22 cellular contexts compared by ENCODE assay signal in genomic region chr12:40254455-40255085, GRCh38. TPM values are rescaled to one million over a fixed set of nuclear protein-coding genes. Genes with fewer than 3 reads are reported as not detected.
DNase-seq lines count a peak whose midpoint lies in the region; ATAC-seq and TF ChIP-seq lines count a peak whose summit lies in the region.
"Had no signal": no experiment of that assay in that cellular context is flagged by ENCODE, and none has a peak within 500 bp of the region (broad histone marks: within the 10 kb centered on the region; RNA-seq: fewer than 3 reads in every experiment).

No MANE protein-coding gene starts in this region.

- H3K27me3 Mint-ChIP-seq in H9 (ENCODE audit: low read depth) (no peaks in the 10 kb centered on the region), CD14-positive monocyte (ENCODE audit: low read depth in 3 of 3) (peaks cover 0 to 2% (median 0%) of the 10 kb centered on the region in 3 donors)
- H3K27me3 Mint-ChIP-seq: CD4-positive, CD25-positive, alpha-beta regulatory T cell had no signal

- H4K91ac ChIP-seq in H9 (ENCODE audit: insufficient read length, low read depth, low read length), result no peak overlapping the region

- H3K18ac ChIP-seq in H9 (ENCODE audit: insufficient read length, low read depth, low read length), result no peak overlapping the region

- no peak overlapping the region for H3K9ac ChIP-seq in H9 (ENCODE audit: extremely low read depth, insufficient read length, low read length)

- WGBS in H9 (ENCODE audit: extremely low coverage, insufficient read length, low lambda C conversion rate), result no CpG with 5 or more reads among the region's 5 CpGs
- 71 to 74% methylated on average over 5 of the region's 5 CpGs for WGBS in esophagus squamous epithelium, 2 donors

- H3K23me2 ChIP-seq in H9 (ENCODE audit: insufficient read length, low read depth, low read length, poor library complexity, severe bottlenecking), result no peaks in the 10 kb centered on the region

- H2BK15ac ChIP-seq in H9 (ENCODE audit: low read depth, low read length), result no peak overlapping the region

- no peak overlapping the region for H4K8ac ChIP-seq in H9 (replicated peaks; ENCODE audit: insufficient read length, low read depth, low read length)

- H2AK5ac ChIP-seq in H9 (ENCODE audit: insufficient read length, low read length), result no peak overlapping the region

- no peak overlapping the region for H2BK20ac ChIP-seq in H9 (ENCODE audit: low read depth, low read length, poor library complexity, severe bottlenecking)

- no peak overlapping the region for H2BK120ac ChIP-seq in H9 (ENCODE audit: low read depth, low read length, poor library complexity, severe bottlenecking)

- H3K4me1 Mint-ChIP-seq in H9 (peaks cover 0 to 4% of the 10 kb centered on the region in 2 experiments; a peak in 1 of 4 replicates), CD14-positive monocyte (no peaks in the 10 kb centered on the region)
- H3K4me1 Mint-ChIP-seq: CD4-positive, CD25-positive, alpha-beta regulatory T cell had no signal

- peak overlapping the region; percentile 3 for H2AFZ ChIP-seq in H9 (ENCODE audit: low read length)

- TF ChIP-seq POLR2A in esophagus squamous epithelium (IDR thresholded peaks at IDR 0.05) (no peak), gastrocnemius medialis (IDR thresholded peaks at IDR 0.05) (no peak)

- no peak overlapping the region for H3T11ph ChIP-seq in H9 (ENCODE audit: low read length)

- H3K36me3 ChIP-seq in esophagus squamous epithelium, result peaks cover 0 to 61% (median 8%) of the 10 kb centered on the region in 3 donors
- H3K36me3 ChIP-seq in gastrocnemius medialis, result peaks cover 0 to 12% of the 10 kb centered on the region in 2 donors

- no peak overlapping the region for H3K14ac ChIP-seq in H9 (ENCODE audit: insufficient read depth, low read length)

- H3K9me3 Mint-ChIP-seq in H9, result 0 out of 5 replicates have a peak, but pooled peaks cover 0 to 5% of the 10 kb centered on the region in 2 experiments
- peaks cover 0 to 3% (median 0%) of the 10 kb centered on the region in 7 donors for H3K9me3 Mint-ChIP-seq in CD14-positive monocyte

- intact Hi-C loops in esophagus squamous epithelium (cut with DNase I) (no loop called here), CD14-positive monocyte (cut with micrococcal nuclease) (no loop called here), gastrocnemius medialis (cut with DNase I; ENCODE audit: low total_unique reads) (no loop called here)

- no peaks in the 10 kb centered on the region for H4K20me1 ChIP-seq in H9 (ENCODE audit: control insufficient read depth, insufficient read depth, insufficient read length)

- no peak overlapping the region for H3K56ac ChIP-seq in H9 (ENCODE audit: insufficient read length, low read depth, low read length)

- no peak overlapping the region for H4K5ac ChIP-seq in H9 (ENCODE audit: insufficient read length, low read depth, low read length)

- TF ChIP-seq CTCF in H9 (conservative IDR thresholded peaks at IDR 0.05) (no peak), esophagus squamous epithelium (IDR thresholded peaks at IDR 0.05) (no peak), CD14-positive monocyte (IDR thresholded peaks at IDR 0.05) (no peak), gastrocnemius medialis (IDR thresholded peaks at IDR 0.05 in 4 of 5, conservative IDR thresholded peaks at IDR 0.05 in 1 of 5) (no peak)

- no peak overlapping the region for H3K27ac ChIP-seq in H9 (ENCODE audit: insufficient read length, low read depth, low read length)
- peak overlapping the region; percentile 35 to 64 (median 52) for H3K27ac ChIP-seq in esophagus squamous epithelium
- no peak overlapping the region for H3K27ac ChIP-seq in gastrocnemius medialis
- H3K27ac ChIP-seq: RWPE1 had no signal

- H3K79me2 ChIP-seq in H9 (ENCODE audit: insufficient read depth, low read length), result no peaks in the 10 kb centered on the region

- no peak overlapping the region for H2BK12ac ChIP-seq in H9 (ENCODE audit: insufficient read length, low read depth, low read length)

- H3K27me3 ChIP-seq in H9 (ENCODE audit: insufficient read depth, low read length) (no peaks in the 10 kb centered on the region), esophagus squamous epithelium (no peaks in the 10 kb centered on the region), gastrocnemius medialis (no peaks in the 10 kb centered on the region)

- H3K36me3 Mint-ChIP-seq in H9 (ENCODE audit: insufficient read depth in 1 of 3, low read depth in 3 of 3), result no peaks in the 10 kb centered on the region
- H3K36me3 Mint-ChIP-seq in CD14-positive monocyte, result peaks cover 87 to 98% of the 10 kb centered on the region in 2 donors
- H3K36me3 Mint-ChIP-seq: CD4-positive, CD25-positive, alpha-beta regulatory T cell had no signal

- H3K23ac ChIP-seq in H9 (ENCODE audit: insufficient read length, low read depth, low read length), result no peak overlapping the region

- peak; percentile 6 for DNase-seq in AG20443 (ENCODE audit: low spot score)
- DNase-seq in H9, result no peak
- peak; percentile 64 for DNase-seq in SW480 (ENCODE audit: low spot score)
- no peak for DNase-seq in esophagus squamous epithelium (lab: John Stamatoyannopoulos, UW)
- no peak for DNase-seq in CD14-positive monocyte (ENCODE audit: low spot score)
- no peak for DNase-seq in gastrocnemius medialis
- DNase-seq: CD4-positive, CD25-positive, alpha-beta regulatory T cell; GOT3; MV-4-11; NCI-H1105; NCI-H1436 treated with DMSO at 0.1 percent for 48 hours; NCI-H187 treated with DMSO at 0.1 percent for 48 hours; NCI-H2107; NCI-H82; NK-92 treated with Interleukin-12 subunit alpha and Interleukin-12 subunit beta, amount 100 ng/mL, for 24 hours; SHP77; T-helper 1 cell had no signal

- no peak overlapping the region for H3K4me3 Mint-ChIP-seq in H9
- no peak overlapping the region for H3K4me3 Mint-ChIP-seq in CD14-positive monocyte
- H3K4me3 Mint-ChIP-seq: CD4-positive, CD25-positive, alpha-beta regulatory T cell had no signal

- no peak overlapping the region for H3K4me3 ChIP-seq in esophagus squamous epithelium
- H3K4me3 ChIP-seq in gastrocnemius medialis, result no peak overlapping the region
- H3K4me3 ChIP-seq: K562 had no signal

- H3K27ac Mint-ChIP-seq in H9 (no peak overlapping the region; a peak in 2 of 7 replicates), CD14-positive monocyte (no peak overlapping the region)
- H3K27ac Mint-ChIP-seq: CD4-positive, CD25-positive, alpha-beta regulatory T cell had no signal

- H3K9me3 ChIP-seq in H9 (ENCODE audit: control insufficient read depth, low read depth, low read length), result no peaks in the 10 kb centered on the region
- H3K9me3 ChIP-seq in esophagus squamous epithelium, result no peaks in the 10 kb centered on the region
- no peaks in the 10 kb centered on the region for H3K9me3 ChIP-seq in gastrocnemius medialis

- ATAC-seq in gastrocnemius medialis, result no peak
- no peak for ATAC-seq in HG02642 (IDR thresholded peaks at IDR 0.05; ENCODE audit: poor library complexity, unreplicated experiment)
- ATAC-seq: K562, Panc1 had no signal

- no peak overlapping the region for H3K4me2 ChIP-seq in H9 (ENCODE audit: insufficient read depth, insufficient read length, low read length)

- no peaks in the 10 kb centered on the region for H3K4me1 ChIP-seq in H9 (ENCODE audit: insufficient read depth, low read length)
- peaks cover 0 to 21% (median 5%) of the 10 kb centered on the region in 3 donors for H3K4me1 ChIP-seq in esophagus squamous epithelium
- no peaks in the 10 kb centered on the region for H3K4me1 ChIP-seq in gastrocnemius medialis

- no peak overlapping the region for H3K4ac ChIP-seq in H9 (ENCODE audit: low read depth, low read length)

- H3K79me1 ChIP-seq in H9 (ENCODE audit: insufficient read depth, low read depth, low read length, poor library complexity, severe bottlenecking), result no peaks in the 10 kb centered on the region

- in situ Hi-C loops in gastrocnemius medialis (cut with MboI; ENCODE audit: low sequenced_read_pairs in 4 of 4), result no loop called here

- no peak overlapping the region for H2BK5ac ChIP-seq in H9 (ENCODE audit: insufficient read length, low read length)

RNA-seq across cellular contexts. Expression of gene LRRK2, which starts 29.8 kb away (rescaled TPM):
- 0.11 and 0.17 TPM in 2 replicates for total RNA-seq in H9 (2021)
- total RNA-seq in esophagus squamous epithelium, result 10 to 100 TPM; 10.9 to 21.4 (median 13.4) TPM
- polyA plus RNA-seq in CD14-positive monocyte, result 10 to 100 TPM; 47.7 to 47.9 TPM
- total RNA-seq in gastrocnemius medialis, result 10 to 100 TPM in 1 of 4 donors, 1 to 10 TPM in 3; 4.5 to 10.7 (median 6.2) TPM
- total RNA-seq: HT-29 had no signal

Comparison
In these comparisons a context has a peak if more than half of its experiments do, and no peak if none do; other contexts are left out.
1. DNase-seq: peak in AG20443 (single experiment) and SW480 (single experiment); none in H9 (single experiment), esophagus squamous epithelium (single experiment), CD14-positive monocyte (single experiment) and gastrocnemius medialis (0 of 2).
2. H3K27ac ChIP-seq: peak in esophagus squamous epithelium (4 of 4); none in H9 (single experiment) and gastrocnemius medialis (0 of 4).